2 cellular contexts compared by ENCODE assay signal in genomic region chr3:105714459-105714858, GRCh38.
TF ChIP-seq lines count a peak whose summit lies in the region.

No MANE protein-coding gene starts in this region.

TF ChIP-seq in GM23338, 12 proteins besides CTCF, POLR2A, EP300 and RAD21 (continued from another document):
- TF ChIP-seq REST (IDR thresholded peaks at IDR 0.05; ENCODE audit: unreplicated experiment) (no peak), JUNB (IDR thresholded peaks at IDR 0.05; ENCODE audit: unreplicated experiment) (no peak), ZNF462 (CRISPR knock-in tag; IDR thresholded peaks at IDR 0.05) (no peak), ETS1 (IDR thresholded peaks at IDR 0.05) (no peak), ZNF331 (CRISPR knock-in tag; IDR thresholded peaks at IDR 0.05; ENCODE audit: low read depth) (no peak), EZH2 (IDR thresholded peaks at IDR 0.05; ENCODE audit: low read depth, unreplicated experiment) (no peak)

TF ChIP-seq in HepG2, 621 proteins besides CTCF, POLR2A, EP300 and RAD21 (continued from another document):
- no peak for TF ChIP-seq ZXDC (CRISPR knock-in tag; IDR thresholded peaks at IDR 0.05)
- TF ChIP-seq EEA1 (CRISPR knock-in tag; IDR thresholded peaks at IDR 0.05; ENCODE audit: borderline replicate concordance), result no peak
- TF ChIP-seq HMG20B (CRISPR knock-in tag; conservative IDR thresholded peaks at IDR 0.05), result no peak
- TF ChIP-seq ZNF616 (CRISPR knock-in tag; IDR thresholded peaks at IDR 0.05; ENCODE audit: low read depth), result no peak
- TF ChIP-seq ETV5 (CRISPR knock-in tag; IDR thresholded peaks at IDR 0.05; ENCODE audit: borderline replicate concordance), result no peak
- TF ChIP-seq REXO4 (CRISPR knock-in tag; IDR thresholded peaks at IDR 0.05; ENCODE audit: borderline replicate concordance), result no peak
- TF ChIP-seq HINFP (CRISPR knock-in tag; IDR thresholded peaks at IDR 0.05; ENCODE audit: low read depth), result no peak
- TF ChIP-seq ZNF20 (CRISPR knock-in tag; IDR thresholded peaks at IDR 0.05), result no peak
- TF ChIP-seq ZNF354B (CRISPR knock-in tag; IDR thresholded peaks at IDR 0.05), result no peak
- no peak for TF ChIP-seq ZBTB42 (CRISPR knock-in tag; IDR thresholded peaks at IDR 0.05)
- no peak for TF ChIP-seq MED13 (CRISPR knock-in tag; IDR thresholded peaks at IDR 0.05)
- TF ChIP-seq ZMYM4 (CRISPR knock-in tag; IDR thresholded peaks at IDR 0.05), result no peak
- TF ChIP-seq MIER3 (CRISPR knock-in tag; IDR thresholded peaks at IDR 0.05; ENCODE audit: borderline replicate concordance), result no peak
- no peak for TF ChIP-seq POLR2AphosphoS5 (IDR thresholded peaks at IDR 0.05; ENCODE audit: low read depth, low read length)
- TF ChIP-seq JUND (CRISPR knock-in tag; IDR thresholded peaks at IDR 0.05), result no peak
- TF ChIP-seq ZNF781 (CRISPR knock-in tag; IDR thresholded peaks at IDR 0.05; ENCODE audit: borderline replicate concordance, not compliant biosample characterization), result no peak
- TF ChIP-seq NR2C2 (CRISPR knock-in tag; IDR thresholded peaks at IDR 0.05; ENCODE audit: borderline replicate concordance), result no peak
- no peak for TF ChIP-seq HNRNPH1 (optimal IDR thresholded peaks at IDR 0.05; ENCODE audit: low read depth, low read length)
